ENCODE assay signal across 15 cellular contexts in genomic region chr6:56875961-56876360, GRCh38.
"Had no signal": no experiment of that assay in that cellular context is flagged by ENCODE, and none has a peak within 500 bp of the region (broad histone marks: within the 10 kb centered on the region; RNA-seq: fewer than 3 reads in every experiment).

No MANE protein-coding gene starts in this region.

- H3K4me3 ChIP-seq: adrenal gland had no signal

- H3K27me3 ChIP-seq: adrenal gland had no signal

- H3K27ac ChIP-seq: adrenal gland, epithelial cell of prostate had no signal

- H3K4me1 ChIP-seq: adrenal gland had no signal

- DNase-seq: activated CD4-positive, alpha-beta T cell treated with anti-CD3 and anti-CD28 coated beads, Interleukin-2, amount 50 U/mL, for 4 hours; activated naive CD4-positive, alpha-beta T cell treated with anti-CD3 and anti-CD28 coated beads, Interleukin-2, amount 50 U/mL, for 16 hours; activated T-cell treated with anti-CD3 and anti-CD28 coated beads, Interleukin-2, amount 50 U/mL, for 1 hour; adrenal gland; effector memory CD8-positive, alpha-beta T cell; mammary epithelial cell; nucleus accumbens; stimulated activated CD4-positive, alpha-beta T cell treated with anti-CD3 and anti-CD28 coated beads, Interleukin-2, amount 100 ng/mL, for 24 hours; stimulated activated naive CD4-positive, alpha-beta T cell; T-helper 17 cell had no signal

- FAIRE-seq: TTC549 had no signal

- H3K9me3 ChIP-seq: adrenal gland had no signal

- H3K36me3 ChIP-seq: adrenal gland had no signal

- ATAC-seq: activated CD4-positive, CD25-positive, alpha-beta regulatory T cell treated with anti-CD3 and anti-CD28 coated beads, Interleukin-2, amount 50 U/mL, for 24 hours; effector memory CD8-positive, alpha-beta T cell; natural killer cell treated with Interleukin-12 subunit alpha and Interleukin-12 subunit beta and Interleukin-15 and Interleukin-18, amount 100 ng/mL, for 72 hours; sciatic nerve; T-helper 17 cell had no signal
